10 cellular contexts compared by ENCODE assay signal in genomic region chr5:88672644-88673493, GRCh38.
DNase-seq lines count a peak whose midpoint lies in the region; ATAC-seq and TF ChIP-seq lines count a peak whose summit lies in the region.
"Had no signal": no experiment of that assay in that cellular context is flagged by ENCODE, and none has a peak within 500 bp of the region (broad histone marks: within the 10 kb centered on the region; RNA-seq: fewer than 3 reads in every experiment).

No MANE protein-coding gene starts in this region.

- peaks cover 27% of the 10 kb centered on the region for H3K4me1 ChIP-seq in iPS-15b (ENCODE audit: control insufficient read depth, insufficient read depth, low read length)

- DNase-seq in natural killer cell (no peak), WERI-Rb-1 (no peak), SIG-M5 treated with dmso at 0.1 percent for 504 hours (lab: John Stamatoyannopoulos, UW; ENCODE audit: unreplicated experiment) (no peak), HPDE6-E6E7 (ENCODE audit: extremely low spot score) (no peak), NCI-H1105 treated with DMSO at 0.1 percent for 48 hours (lab: John Stamatoyannopoulos, UW) (no peak)
- DNase-seq in natural killer cell treated with Interleukin-12 subunit alpha and Interleukin-12 subunit beta and Interleukin-15 and Interleukin-18, amount 100 ng/mL, for 72 hours (ENCODE audit: low spot score) = no peak
- DNase-seq: CD4-positive, alpha-beta T cell; stomach had no signal

- peak overlapping the region in 1 of 2 donors; percentile 43 for H3K27ac Mint-ChIP-seq in natural killer cell
- H3K27ac Mint-ChIP-seq in natural killer cell treated with Interleukin-12 subunit alpha and Interleukin-12 subunit beta and Interleukin-15 and Interleukin-18, amount 100 ng/mL, for 72 hours = no peak overlapping the region
- H3K27ac Mint-ChIP-seq: CD4-positive, alpha-beta T cell had no signal

- no peak for ATAC-seq in natural killer cell
- ATAC-seq in natural killer cell treated with Interleukin-12 subunit alpha and Interleukin-12 subunit beta and Interleukin-15 and Interleukin-18, amount 100 ng/mL, for 72 hours = no peak
- ATAC-seq in HG02623 (IDR thresholded peaks at IDR 0.05; ENCODE audit: unreplicated experiment) = no peak

- no peak overlapping the region for H3K9ac ChIP-seq in iPS-15b (ENCODE audit: low read depth, low read length)

- H3K36me3 ChIP-seq in WERI-Rb-1 (no peaks in the 10 kb centered on the region), iPS-15b (ENCODE audit: control insufficient read depth, insufficient read depth, low read length) (no peaks in the 10 kb centered on the region)
- H3K36me3 ChIP-seq: stomach had no signal

- H3K4me1 Mint-ChIP-seq in natural killer cell = peaks cover 30 to 39% of the 10 kb centered on the region in 2 donors
- H3K4me1 Mint-ChIP-seq in natural killer cell treated with Interleukin-12 subunit alpha and Interleukin-12 subunit beta and Interleukin-15 and Interleukin-18, amount 100 ng/mL, for 72 hours (ENCODE audit: low read depth in 2 of 2) = peaks cover 23 to 25% of the 10 kb centered on the region in 2 donors

- TF ChIP-seq CTCF in natural killer cell (IDR thresholded peaks at IDR 0.05) (no peak), WERI-Rb-1 (IDR thresholded peaks at IDR 0.05; ENCODE audit: low read depth, low read length) (no peak)

- H3K4me3 ChIP-seq in WERI-Rb-1 (ENCODE audit: low read depth, low read length) = no peak overlapping the region
- H3K4me3 ChIP-seq in iPS-15b (ENCODE audit: low read depth, low read length) = peak overlapping the region; percentile 44

- intact Hi-C loops in natural killer cell (cut with micrococcal nuclease) = no loop called here

- H3K9me3 ChIP-seq in WERI-Rb-1 (ENCODE audit: severe bottlenecking) (no peaks in the 10 kb centered on the region), iPS-15b (ENCODE audit: control insufficient read depth, insufficient read depth, low read length) (no peaks in the 10 kb centered on the region)

- peaks cover 73 to 86% of the 10 kb centered on the region in 2 donors for H3K27me3 Mint-ChIP-seq in natural killer cell (ENCODE audit: low read depth in 2 of 2)
- H3K27me3 Mint-ChIP-seq in natural killer cell treated with Interleukin-12 subunit alpha and Interleukin-12 subunit beta and Interleukin-15 and Interleukin-18, amount 100 ng/mL, for 72 hours = peaks cover 60 to 85% of the 10 kb centered on the region in 2 donors

- peaks cover 4% of the 10 kb centered on the region in 2 donors for H3K9me3 Mint-ChIP-seq in natural killer cell
- peaks cover 3% of the 10 kb centered on the region for H3K9me3 Mint-ChIP-seq in natural killer cell treated with Interleukin-12 subunit alpha and Interleukin-12 subunit beta and Interleukin-15 and Interleukin-18, amount 100 ng/mL, for 72 hours

- peaks cover 19% of the 10 kb centered on the region for H3K36me3 Mint-ChIP-seq in natural killer cell
- H3K36me3 Mint-ChIP-seq in natural killer cell treated with Interleukin-12 subunit alpha and Interleukin-12 subunit beta and Interleukin-15 and Interleukin-18, amount 100 ng/mL, for 72 hours = peaks cover 19% of the 10 kb centered on the region

- H3K27me3 ChIP-seq in WERI-Rb-1 (ENCODE audit: insufficient read depth, low read depth, severe bottlenecking) = no peaks in the 10 kb centered on the region
- H3K27me3 ChIP-seq in iPS-15b (ENCODE audit: control insufficient read depth, insufficient read depth, low read length) = peaks cover 81% of the 10 kb centered on the region

- peak overlapping the region; percentile 95 for H3K27ac ChIP-seq in WERI-Rb-1
- H3K27ac ChIP-seq: stomach had no signal

- H3K4me3 Mint-ChIP-seq in natural killer cell = peak overlapping the region; percentile 81
- no peak overlapping the region for H3K4me3 Mint-ChIP-seq in natural killer cell treated with Interleukin-12 subunit alpha and Interleukin-12 subunit beta and Interleukin-15 and Interleukin-18, amount 100 ng/mL, for 72 hours
- H3K4me3 Mint-ChIP-seq: CD4-positive, alpha-beta T cell had no signal
